In genomic region chr1:22143586-22144033, GRCh38 we compare ENCODE assay signal across 9 cellular contexts. TPM values are rescaled to one million over a fixed set of nuclear protein-coding genes. Genes with fewer than 3 reads are reported as not detected.
DNase-seq lines count a peak whose midpoint lies in the region; ATAC-seq lines count a peak whose summit lies in the region.
"Had no signal": no experiment of that assay in that cellular context is flagged by ENCODE, and none has a peak within 500 bp of the region (broad histone marks: within the 10 kb centered on the region; RNA-seq: fewer than 3 reads in every experiment).

No MANE protein-coding gene starts in this region.

- H3K36me3 ChIP-seq in HUES48 (ENCODE audit: control insufficient read depth, insufficient read depth, low read length) = no peaks in the 10 kb centered on the region

- H3K4me3 ChIP-seq in HUES48 (ENCODE audit: low read depth, low read length) = peak overlapping the region; percentile 50

- peak in 1 of 2 donors; percentile 8 for ATAC-seq in stimulated activated naive B cell treated with anti-CD40 and anti-IgM and Interleukin-4, amounts not matched to agents 10 μg/mL and 1 μg/mL and 100 μg/mL, for 72 hours (replicated peaks)

- peaks cover 16% of the 10 kb centered on the region for H3K4me1 ChIP-seq in HUES48 (ENCODE audit: control insufficient read depth, insufficient read depth, low read length)

- peak overlapping the region; percentile 74 for H3K4me3 Mint-ChIP-seq in activated naive CD8-positive, alpha-beta T cell
- peak overlapping the region; percentile 85 to 87 for H3K4me3 Mint-ChIP-seq in stimulated activated naive B cell treated with anti-CD40 and anti-IgM and Interleukin-4, amounts not matched to agents 10 μg/mL and 1 μg/mL and 100 μg/mL, for 72 hours

- H3K9ac ChIP-seq in HUES48 (ENCODE audit: low read depth, low read length) = no peak overlapping the region
- H3K9ac ChIP-seq: KMS-11 had no signal

- no peaks in the 10 kb centered on the region for H3K36me3 Mint-ChIP-seq in activated naive CD8-positive, alpha-beta T cell
- H3K36me3 Mint-ChIP-seq in stimulated activated naive B cell treated with anti-CD40 and anti-IgM and Interleukin-4, amounts not matched to agents 10 μg/mL and 1 μg/mL and 100 μg/mL, for 72 hours = no peaks in the 10 kb centered on the region

- H3K9me3 ChIP-seq in HUES48 (ENCODE audit: control insufficient read depth, insufficient read depth, low read length) = no peaks in the 10 kb centered on the region

- peaks cover 36% of the 10 kb centered on the region for H3K27me3 ChIP-seq in HUES48 (ENCODE audit: control insufficient read depth, insufficient read depth, low read length)

- DNase-seq in islet precursor cell (peak; percentile 63), NCI-H345 (lab: John Stamatoyannopoulos, UW) (no peak), mesenteric fat pad (ENCODE audit: low spot score) (no peak), NCI-H510A treated with DMSO at 0.1 percent for 48 hours (lab: John Stamatoyannopoulos, UW) (no peak)
- DNase-seq in stimulated activated naive B cell treated with anti-CD40 and anti-IgM and Interleukin-4, amounts not matched to agents 10 μg/mL and 1 μg/mL and 100 μg/mL, for 72 hours = no peak

- H3K27ac ChIP-seq in HUES48 (ENCODE audit: low read depth, low read length) = no peak overlapping the region
- H3K27ac ChIP-seq: KMS-11 had no signal

- no peaks in the 10 kb centered on the region for H3K9me3 Mint-ChIP-seq in activated naive CD8-positive, alpha-beta T cell (ENCODE audit: low read depth)
- no peaks in the 10 kb centered on the region for H3K9me3 Mint-ChIP-seq in stimulated activated naive B cell treated with anti-CD40 and anti-IgM and Interleukin-4, amounts not matched to agents 10 μg/mL and 1 μg/mL and 100 μg/mL, for 72 hours

- peaks cover 5% of the 10 kb centered on the region for H3K4me1 Mint-ChIP-seq in activated naive CD8-positive, alpha-beta T cell (ENCODE audit: low read depth)
- H3K4me1 Mint-ChIP-seq in stimulated activated naive B cell treated with anti-CD40 and anti-IgM and Interleukin-4, amounts not matched to agents 10 μg/mL and 1 μg/mL and 100 μg/mL, for 72 hours = peaks cover 10 to 16% of the 10 kb centered on the region in 2 donors

- H3K27ac Mint-ChIP-seq in activated naive CD8-positive, alpha-beta T cell = no peak overlapping the region
- no peak overlapping the region for H3K27ac Mint-ChIP-seq in stimulated activated naive B cell treated with anti-CD40 and anti-IgM and Interleukin-4, amounts not matched to agents 10 μg/mL and 1 μg/mL and 100 μg/mL, for 72 hours

- H3K27me3 Mint-ChIP-seq in activated naive CD8-positive, alpha-beta T cell = peaks cover 37% of the 10 kb centered on the region
- H3K27me3 Mint-ChIP-seq in stimulated activated naive B cell treated with anti-CD40 and anti-IgM and Interleukin-4, amounts not matched to agents 10 μg/mL and 1 μg/mL and 100 μg/mL, for 72 hours = peaks cover 48 to 86% of the 10 kb centered on the region in 2 donors

RNA-seq across cellular contexts. Expression of gene WNT4, which starts 0.7 kb away (rescaled TPM):
- 0.10 TPM for total RNA-seq in mesenteric fat pad
- total RNA-seq: T-helper 1 cell treated with Interleukin-12 subunit alpha and Interleukin-12 subunit beta and Interleukin-4 antibody, amounts not matched to agents 30 ng/mL and 1 ng/mL, for 36 hours had no signal
